ENCODE assay signal across 2 cellular contexts in genomic region chr9:87869082-87869481, GRCh38.
TF ChIP-seq lines count a peak whose summit lies in the region.

No MANE protein-coding gene starts in this region.

TF ChIP-seq in HepG2, 621 proteins besides CTCF, POLR2A, EP300 and RAD21:
- TF ChIP-seq PRMT3 (CRISPR knock-in tag; IDR thresholded peaks at IDR 0.05; ENCODE audit: borderline replicate concordance, low read depth) (no peak), ZNF768 (CRISPR knock-in tag; IDR thresholded peaks at IDR 0.05) (no peak), ZNF207 (IDR thresholded peaks at IDR 0.05; ENCODE audit: borderline replicate concordance) (no peak), HIVEP1 (CRISPR knock-in tag; IDR thresholded peaks at IDR 0.05) (no peak), ZNF460 (CRISPR knock-in tag; IDR thresholded peaks at IDR 0.05; ENCODE audit: borderline replicate concordance) (no peak), ZBTB7B (CRISPR knock-in tag; IDR thresholded peaks at IDR 0.05) (no peak), HOXA7 (CRISPR knock-in tag; IDR thresholded peaks at IDR 0.05) (no peak), USF2 (IDR thresholded peaks at IDR 0.05; ENCODE audit: low read depth, low read length) (no peak), USF2 (CRISPR knock-in tag; IDR thresholded peaks at IDR 0.05; ENCODE audit: borderline replicate concordance) (no peak), NCOA2 (CRISPR knock-in tag; IDR thresholded peaks at IDR 0.05) (no peak), ZNF17 (CRISPR knock-in tag; IDR thresholded peaks at IDR 0.05) (no peak), ZMYM4 (CRISPR knock-in tag; IDR thresholded peaks at IDR 0.05) (no peak), BRF2 (CRISPR knock-in tag; IDR thresholded peaks at IDR 0.05) (no peak), ZNF263 (CRISPR knock-in tag; IDR thresholded peaks at IDR 0.05) (no peak), AKAP8 (CRISPR knock-in tag; IDR thresholded peaks at IDR 0.05) (no peak), TSC22D2 (CRISPR knock-in tag; IDR thresholded peaks at IDR 0.05; ENCODE audit: borderline replicate concordance) (no peak), ZNF256 (CRISPR knock-in tag; conservative IDR thresholded peaks at IDR 0.05) (no peak), SPEN (CRISPR knock-in tag; IDR thresholded peaks at IDR 0.05; ENCODE audit: low read depth) (no peak), MBD4 (IDR thresholded peaks at IDR 0.05; ENCODE audit: borderline replicate concordance, low read length) (no peak), MED1 (CRISPR knock-in tag; IDR thresholded peaks at IDR 0.05) (no peak), CEBPZ (IDR thresholded peaks at IDR 0.05; ENCODE audit: low read length) (no peak)

TF ChIP-seq in WTC11, 78 proteins besides CTCF, POLR2A, EP300 and RAD21:
- TF ChIP-seq ZBTB43 (CRISPR knock-in tag; IDR thresholded peaks at IDR 0.05), result no peak
- no peak for TF ChIP-seq ZNF671 (CRISPR knock-in tag; IDR thresholded peaks at IDR 0.05)
- no peak for TF ChIP-seq CBFB (CRISPR knock-in tag; IDR thresholded peaks at IDR 0.05; ENCODE audit: low read depth)
- no peak for TF ChIP-seq NFE2L1 (CRISPR knock-in tag; IDR thresholded peaks at IDR 0.05)
- TF ChIP-seq NFYB (CRISPR knock-in tag; conservative IDR thresholded peaks at IDR 0.05; ENCODE audit: low read depth), result no peak
- TF ChIP-seq HMGA2 (CRISPR knock-in tag; IDR thresholded peaks at IDR 0.05), result no peak
- no peak for TF ChIP-seq SP1 (CRISPR knock-in tag; conservative IDR thresholded peaks at IDR 0.05)
- no peak for TF ChIP-seq ZNF121 (CRISPR knock-in tag; IDR thresholded peaks at IDR 0.05)
